Comparison of ENCODE assay signal across 1 cellular context in genomic region chr11:18001191-18001590, GRCh38.
TF ChIP-seq lines count a peak whose summit lies in the region.

No MANE protein-coding gene starts in this region.

TF ChIP-seq in IMR-90, 13 proteins besides CTCF, POLR2A, EP300 and RAD21 (continued from another document):
- TF ChIP-seq FOS (IDR thresholded peaks at IDR 0.05; ENCODE audit: low read depth, low read length): no peak
- TF ChIP-seq NFE2L2 (IDR thresholded peaks at IDR 0.05; ENCODE audit: low read depth, low read length): no peak
- no peak for TF ChIP-seq BHLHE40 (IDR thresholded peaks at IDR 0.05; ENCODE audit: low read depth, low read length)
